17 cellular contexts compared by ENCODE assay signal in genomic region chr1:172903581-172904220, GRCh38.
DNase-seq lines count a peak whose midpoint lies in the region; ATAC-seq, FAIRE-seq and TF ChIP-seq lines count a peak whose summit lies in the region.
"Had no signal": no experiment of that assay in that cellular context is flagged by ENCODE, and none has a peak within 500 bp of the region (broad histone marks: within the 10 kb centered on the region; RNA-seq: fewer than 3 reads in every experiment).

No MANE protein-coding gene starts in this region.

- H3K27ac Mint-ChIP-seq in HFFc6 (peak overlapping the region; percentile 86), astrocyte (ENCODE audit: unreplicated experiment) (peak overlapping the region; percentile 90)
- H3K27ac Mint-ChIP-seq in activated naive CD8-positive, alpha-beta T cell treated with anti-CD3 and anti-CD28 coated beads, Interleukin-2, amount 50 U/mL, for 24 hours: no peak overlapping the region
- H3K27ac Mint-ChIP-seq: T-helper 17 cell had no signal

- no peaks in the 10 kb centered on the region for H3K27me3 ChIP-seq in astrocyte (ENCODE audit: insufficient read depth, low read length)
- H3K27me3 ChIP-seq in foreskin keratinocyte: no peaks in the 10 kb centered on the region

- H3K9ac ChIP-seq in astrocyte (ENCODE audit: low read length): peak overlapping the region; percentile 39

- no peak for TF ChIP-seq CTCF in A549 (IDR thresholded peaks at IDR 0.05)
- no peak for TF ChIP-seq CTCF in HFFc6 (IDR thresholded peaks at IDR 0.05)
- TF ChIP-seq CTCF in astrocyte (IDR thresholded peaks at IDR 0.05; ENCODE audit: insufficient read depth, low read depth, low read length): no peak
- TF ChIP-seq CTCF in foreskin keratinocyte (conservative IDR thresholded peaks at IDR 0.05): no peak

- ATAC-seq in A549 (no peak; a peak in 1 of 6 replicates), foreskin keratinocyte (peak; percentile 23), HG03571 (IDR thresholded peaks at IDR 0.05; ENCODE audit: unreplicated experiment) (no peak)
- no peak for ATAC-seq in activated naive CD8-positive, alpha-beta T cell treated with anti-CD3 and anti-CD28 coated beads, Interleukin-2, amount 50 U/mL, for 24 hours
- ATAC-seq: left lobe of liver, Panc1, psoas muscle, T-helper 17 cell had no signal

- H3K36me3 Mint-ChIP-seq in HFFc6 (ENCODE audit: low read depth) (peaks cover 21% of the 10 kb centered on the region), astrocyte (ENCODE audit: low read depth, unreplicated experiment) (no peaks in the 10 kb centered on the region)
- peaks cover 3% of the 10 kb centered on the region for H3K36me3 Mint-ChIP-seq in activated naive CD8-positive, alpha-beta T cell treated with anti-CD3 and anti-CD28 coated beads, Interleukin-2, amount 50 U/mL, for 24 hours (ENCODE audit: low read depth)

- peaks cover 8% of the 10 kb centered on the region for H3K9me3 Mint-ChIP-seq in HFFc6
- peaks cover 4% of the 10 kb centered on the region for H3K9me3 Mint-ChIP-seq in astrocyte (ENCODE audit: unreplicated experiment)
- peaks cover 8% of the 10 kb centered on the region for H3K9me3 Mint-ChIP-seq in activated naive CD8-positive, alpha-beta T cell treated with anti-CD3 and anti-CD28 coated beads, Interleukin-2, amount 50 U/mL, for 24 hours

- 92% methylated on average over 1 of the region's 1 CpG for WGBS in A549 (ENCODE audit: missing lambda C conversion rate)

- no peaks in the 10 kb centered on the region for H3K36me3 ChIP-seq in astrocyte (ENCODE audit: insufficient read depth, low read length)

- TF ChIP-seq RAD21 in A549 (conservative IDR thresholded peaks at IDR 0.05 in 1 of 2, IDR thresholded peaks at IDR 0.05 in 1 of 2): no peak

- H3K4me3 Mint-ChIP-seq in HFFc6 (peak overlapping the region; percentile 51), astrocyte (ENCODE audit: unreplicated experiment) (no peak overlapping the region)
- H3K4me3 Mint-ChIP-seq in activated naive CD8-positive, alpha-beta T cell treated with anti-CD3 and anti-CD28 coated beads, Interleukin-2, amount 50 U/mL, for 24 hours: no peak overlapping the region
- H3K4me3 Mint-ChIP-seq: T-helper 17 cell had no signal

- H3K4me1 Mint-ChIP-seq in HFFc6 (ENCODE audit: low read depth) (peaks cover 99% of the 10 kb centered on the region), astrocyte (ENCODE audit: low read depth, unreplicated experiment) (peaks cover 62% of the 10 kb centered on the region)
- H3K4me1 Mint-ChIP-seq in activated naive CD8-positive, alpha-beta T cell treated with anti-CD3 and anti-CD28 coated beads, Interleukin-2, amount 50 U/mL, for 24 hours: peaks cover 70% of the 10 kb centered on the region

- TF ChIP-seq POLR2A in A549 (IDR thresholded peaks at IDR 0.05; ENCODE audit: low read length): no peak

- H3K4me2 ChIP-seq in A549 (0 out of 3 replicates have a peak overlapping the region, but pooled peaks have one; percentile 13), astrocyte (ENCODE audit: low read length) (peak overlapping the region; percentile 33)

- no peak for FAIRE-seq in A549 (lab: Jason Lieb, UNC)
- peak; percentile 94 for FAIRE-seq in astrocyte (lab: Jason Lieb, UNC)

- H3K27me3 Mint-ChIP-seq in HFFc6 (ENCODE audit: insufficient read depth): no peaks in the 10 kb centered on the region; the same call in 1 of the 2 replicates
- no peaks in the 10 kb centered on the region for H3K27me3 Mint-ChIP-seq in astrocyte (ENCODE audit: low read depth, unreplicated experiment)
- H3K27me3 Mint-ChIP-seq in activated naive CD8-positive, alpha-beta T cell treated with anti-CD3 and anti-CD28 coated beads, Interleukin-2, amount 50 U/mL, for 24 hours: peaks cover 5% of the 10 kb centered on the region
- H3K27me3 Mint-ChIP-seq: T-helper 17 cell had no signal

- H2AFZ ChIP-seq in astrocyte (ENCODE audit: low read depth, low read length): no peak overlapping the region

- POLR2A ChIA-PET in A549 (lab: Yijun Ruan, JAX): no interaction called here

- no peaks in the 10 kb centered on the region for H3K79me2 ChIP-seq in astrocyte (ENCODE audit: insufficient read depth, low read length)

- DNase-seq in A549 (ENCODE audit: low read depth in 1 of 2, low spot score in 1 of 2) (no peak), HFFc6 (peak; percentile 81), astrocyte (ENCODE audit: low read depth) (peak; percentile 83), foreskin keratinocyte (peak; percentile 71 to 78), SHP77 (lab: John Stamatoyannopoulos, UW) (no peak), DMS79 (lab: John Stamatoyannopoulos, UW) (no peak)
- no peak for DNase-seq in activated naive CD8-positive, alpha-beta T cell treated with anti-CD3 and anti-CD28 coated beads, Interleukin-2, amount 50 U/mL, for 24 hours
- DNase-seq: activated CD4-positive, CD25-positive, alpha-beta regulatory T cell treated with anti-CD3 and anti-CD28 coated beads, Interleukin-2, amount 50 U/mL, for 72 hours; activated naive CD4-positive, alpha-beta T cell; GF-D8; NCI-H2029 treated with DMSO at 0.1 percent for 48 hours; psoas muscle; substantia nigra; T-helper 17 cell had no signal

- peaks cover 30% of the 10 kb centered on the region; the same call in 2 of the 3 replicates for H3K4me1 ChIP-seq in A549
- H3K4me1 ChIP-seq in astrocyte (ENCODE audit: insufficient read depth, low read length): peaks cover 58% of the 10 kb centered on the region
- H3K4me1 ChIP-seq in foreskin keratinocyte: peaks cover 42% of the 10 kb centered on the region
- H3K4me1 ChIP-seq: psoas muscle had no signal

- H3K9me3 ChIP-seq in A549 (peaks cover 10% of the 10 kb centered on the region), astrocyte (ENCODE audit: insufficient read depth, low read depth, low read length) (no peaks in the 10 kb centered on the region)

- no peaks in the 10 kb centered on the region for H4K20me1 ChIP-seq in astrocyte (ENCODE audit: insufficient read depth, low read length)

- CTCF ChIA-PET in A549 (lab: Yijun Ruan, JAX): interaction anchor here (1.9 kb wide), 1 partner anchor 299 kb away, joined by 6 read pairs; no protein-coding TSS in a partner anchor

- H3K27ac ChIP-seq in A549: peak overlapping the region; percentile 2 to 5; a peak in 3 of 6 replicates
- peak overlapping the region; percentile 94 for H3K27ac ChIP-seq in astrocyte (ENCODE audit: low read depth, low read length)
- H3K27ac ChIP-seq in foreskin keratinocyte: peak overlapping the region; percentile 17
- H3K27ac ChIP-seq: psoas muscle had no signal

- H3K4me3 ChIP-seq in A549 (no peak overlapping the region), astrocyte (ENCODE audit: insufficient read depth, low read depth, low read length) (no peak overlapping the region)
- H3K4me3 ChIP-seq: psoas muscle had no signal

- TF ChIP-seq EP300 in A549 (IDR thresholded peaks at IDR 0.05): no peak

TF ChIP-seq in A549, 52 proteins besides CTCF, POLR2A, EP300 and RAD21:
- TF ChIP-seq PBX3 (IDR thresholded peaks at IDR 0.05): no peak
- TF ChIP-seq KDM1A (IDR thresholded peaks at IDR 0.05; ENCODE audit: low read depth): no peak
- TF ChIP-seq HEYL (CRISPR knock-in tag; IDR thresholded peaks at IDR 0.05): no peak
- TF ChIP-seq ZC3H11A (IDR thresholded peaks at IDR 0.05): no peak
- no peak for TF ChIP-seq ZFP36 (IDR thresholded peaks at IDR 0.05; ENCODE audit: borderline replicate concordance, partially characterized antibody)
- TF ChIP-seq ZSCAN20 (CRISPR knock-in tag; IDR thresholded peaks at IDR 0.05): no peak
- no peak for TF ChIP-seq HOXA7 (CRISPR knock-in tag; IDR thresholded peaks at IDR 0.05)
- no peak for TF ChIP-seq RARB (CRISPR knock-in tag; IDR thresholded peaks at IDR 0.05)
- no peak for TF ChIP-seq USF2 (IDR thresholded peaks at IDR 0.05)
- TF ChIP-seq MAFK (IDR thresholded peaks at IDR 0.05; ENCODE audit: partially characterized antibody): no peak
- no peak for TF ChIP-seq HOXB13 (CRISPR knock-in tag; IDR thresholded peaks at IDR 0.05; ENCODE audit: low read depth)
- no peak for TF ChIP-seq BHLHE40 (IDR thresholded peaks at IDR 0.05; ENCODE audit: low read depth, low read length)
- TF ChIP-seq FOSL2 (IDR thresholded peaks at IDR 0.05): no peak
- no peak for TF ChIP-seq FOSL2 (CRISPR knock-in tag; IDR thresholded peaks at IDR 0.05)
- TF ChIP-seq PHF8 (IDR thresholded peaks at IDR 0.05; ENCODE audit: borderline replicate concordance, low read depth): no peak
- TF ChIP-seq FOXS1 (CRISPR knock-in tag; IDR thresholded peaks at IDR 0.05): no peak

Comparison
In these comparisons a context has a peak if more than half of its experiments do, and no peak if none do; other contexts are left out.
1. DNase-seq: peak in HFFc6 (single experiment), astrocyte (single experiment) and foreskin keratinocyte (2 of 2); none in A549 (0 of 2), SHP77 (0 of 2), DMS79 (single experiment) and activated naive CD8-positive, alpha-beta T cell treated with anti-CD3 and anti-CD28 coated beads, Interleukin-2, amount 50 U/mL, for 24 hours (single experiment).
2. H3K27ac ChIP-seq: peak in every context shown above with its lines; median percentile 94 in astrocyte; 17 in foreskin keratinocyte; 4 in A549.